Comparison of ENCODE assay signal across 19 cellular contexts in genomic region chr19:35332817-35333216, GRCh38. TPM values are rescaled to one million over a fixed set of nuclear protein-coding genes. Genes with fewer than 3 reads are reported as not detected.
DNase-seq lines count a peak whose midpoint lies in the region; ATAC-seq lines count a peak whose summit lies in the region.
"Had no signal": no experiment of that assay in that cellular context is flagged by ENCODE, and none has a peak within 500 bp of the region (broad histone marks: within the 10 kb centered on the region; RNA-seq: fewer than 3 reads in every experiment).

No MANE protein-coding gene starts in this region.

- H3K9me3 Mint-ChIP-seq in IgD-negative memory B cell: no peaks in the 10 kb centered on the region
- H3K9me3 Mint-ChIP-seq in activated naive CD4-positive, alpha-beta T cell treated with anti-CD3 and anti-CD28 coated beads, Interleukin-2, amount 50 U/mL, for 72 hours: no peaks in the 10 kb centered on the region
- H3K9me3 Mint-ChIP-seq: brain, endodermal cell had no signal

- peaks cover 39 to 66% (median 56%) of the 10 kb centered on the region in 3 donors for H3K4me1 Mint-ChIP-seq in IgD-negative memory B cell
- H3K4me1 Mint-ChIP-seq: brain, endodermal cell had no signal

- H3K27me3 Mint-ChIP-seq in IgD-negative memory B cell: no peaks in the 10 kb centered on the region

- peak overlapping the region in 2 of 3 donors; percentile 39 to 85 for H3K27ac Mint-ChIP-seq in IgD-negative memory B cell
- H3K27ac Mint-ChIP-seq in activated naive CD4-positive, alpha-beta T cell treated with anti-CD3 and anti-CD28 coated beads, Interleukin-2, amount 50 U/mL, for 72 hours: peak overlapping the region in 1 of 2 donors; percentile 23
- H3K27ac Mint-ChIP-seq: brain, endodermal cell had no signal

- peaks cover 12% of the 10 kb centered on the region for H3K36me3 Mint-ChIP-seq in IgD-negative memory B cell
- H3K36me3 Mint-ChIP-seq in activated naive CD4-positive, alpha-beta T cell treated with anti-CD3 and anti-CD28 coated beads, Interleukin-2, amount 50 U/mL, for 72 hours: peaks cover 0 to 12% of the 10 kb centered on the region in 2 donors
- H3K36me3 Mint-ChIP-seq: brain had no signal

- H3K4me3 Mint-ChIP-seq in IgD-negative memory B cell: peak overlapping the region; percentile 84 to 98 (median 92)
- H3K4me3 Mint-ChIP-seq: brain, endodermal cell had no signal

- ATAC-seq in activated naive CD4-positive, alpha-beta T cell treated with anti-CD3 and anti-CD28 coated beads, Interleukin-2, amount 50 U/mL, for 72 hours: peak; percentile 68 to 73
- peak; percentile 70 for ATAC-seq in stimulated activated naive CD8-positive, alpha-beta T cell treated with anti-CD3 and anti-CD28 coated beads, Interleukin-15, Interleukin-2, amounts not matched to agents 100 U/mL and 50 U/mL, for 24 hours
- ATAC-seq: left colon had no signal

- DNase-seq in activated naive CD4-positive, alpha-beta T cell treated with Interleukin-2 at 50 U/mL for 16 hours: peak; percentile 21
- no peak for DNase-seq in activated naive CD4-positive, alpha-beta T cell treated with anti-CD3 and anti-CD28 coated beads, Interleukin-2, amount 50 U/mL, for 16 hours
- DNase-seq in activated naive CD4-positive, alpha-beta T cell treated with anti-CD3 and anti-CD28 coated beads, Interleukin-2, amount 50 U/mL, for 72 hours (ENCODE audit: low spot score in 2 of 2): peak in 1 of 2 donors; percentile 39
- peak; percentile 53 for DNase-seq in stimulated activated naive CD8-positive, alpha-beta T cell treated with anti-CD3 and anti-CD28 coated beads, Interleukin-15, Interleukin-2, amounts not matched to agents 100 U/mL and 50 U/mL, for 24 hours
- DNase-seq in inferior parietal cortex (ENCODE audit: extremely low spot score) (no peak), NCI-H774 (lab: John Stamatoyannopoulos, UW) (no peak), Ammon's horn (ENCODE audit: low spot score) (no peak)
- DNase-seq: ACHN, DMS53, endodermal cell, head of caudate nucleus, left colon, NCI-H2107 had no signal

RNA-seq across cellular contexts. Expression of gene CD22, which starts 3.8 kb away (rescaled TPM):
- 494 TPM for polyA plus RNA-seq in IgD-negative memory B cell
- 10 to 100 TPM in 1 of 2 donors, 1 to 10 TPM in 1; 7.0 to 48.2 TPM for total RNA-seq in activated naive CD4-positive, alpha-beta T cell treated with anti-CD3 and anti-CD28 coated beads, Interleukin-2, amount 50 U/mL, for 72 hours
- total RNA-seq: endodermal cell had no signal
- polyA plus RNA-seq: neural cell had no signal

RNA-seq across cellular contexts. Expression of gene FFAR1, which starts 14.9 kb away (rescaled TPM):
- polyA plus RNA-seq in IgD-negative memory B cell: 0.24 TPM
- 1 to 10 TPM in 1 of 2 donors, under 1 TPM in 1; 0.23 to 1.5 TPM for total RNA-seq in activated naive CD4-positive, alpha-beta T cell treated with anti-CD3 and anti-CD28 coated beads, Interleukin-2, amount 50 U/mL, for 72 hours
- total RNA-seq: endodermal cell, M059J, skeletal muscle tissue, urinary bladder had no signal
- polyA plus RNA-seq: neural cell, urinary bladder had no signal

RNA-seq across cellular contexts. Expression of gene FFAR3, which starts 25.4 kb away (rescaled TPM):
- not detected for polyA plus RNA-seq in IgD-negative memory B cell
- 1 to 10 TPM; 1.4 to 5.1 TPM for total RNA-seq in activated naive CD4-positive, alpha-beta T cell treated with anti-CD3 and anti-CD28 coated beads, Interleukin-2, amount 50 U/mL, for 72 hours
- total RNA-seq: endodermal cell, left colon, M059J, skeletal muscle tissue had no signal
- polyA plus RNA-seq: neural cell had no signal

RNA-seq across cellular contexts. Expression of gene GPR42, which starts 38.1 kb away (rescaled TPM):
- polyA plus RNA-seq in IgD-negative memory B cell: not detected
- 1 to 10 TPM in 1 of 2 donors, under 1 TPM in 1; 0.50 to 1.8 TPM for total RNA-seq in activated naive CD4-positive, alpha-beta T cell treated with anti-CD3 and anti-CD28 coated beads, Interleukin-2, amount 50 U/mL, for 72 hours
- total RNA-seq: endodermal cell, left colon, M059J, skeletal muscle tissue, urinary bladder had no signal
- polyA plus RNA-seq: neural cell had no signal

RNA-seq across cellular contexts. Expression of gene MAG, which starts 40.9 kb away (rescaled TPM):
- 0.25 TPM for polyA plus RNA-seq in IgD-negative memory B cell
- total RNA-seq in activated naive CD4-positive, alpha-beta T cell treated with anti-CD3 and anti-CD28 coated beads, Interleukin-2, amount 50 U/mL, for 72 hours: 1 to 10 TPM in 1 of 2 donors, under 1 TPM in 1; 0.61 to 1.7 TPM
- total RNA-seq: endodermal cell, left colon, M059J had no signal
- polyA plus RNA-seq: neural cell had no signal

Comparison
In these comparisons a context has a peak if more than half of its experiments do, and no peak if none do; other contexts are left out.
1. DNase-seq: peak in activated naive CD4-positive, alpha-beta T cell treated with Interleukin-2 at 50 U/mL for 16 hours (single experiment) and stimulated activated naive CD8-positive, alpha-beta T cell treated with anti-CD3 and anti-CD28 coated beads, Interleukin-15, Interleukin-2, amounts not matched to agents 100 U/mL and 50 U/mL, for 24 hours (single experiment); none in activated naive CD4-positive, alpha-beta T cell treated with anti-CD3 and anti-CD28 coated beads, Interleukin-2, amount 50 U/mL, for 16 hours (single experiment), inferior parietal cortex (single experiment), NCI-H774 (single experiment) and Ammon's horn (single experiment).